28 cellular contexts compared by ENCODE assay signal in genomic region chr3:89803711-89804110, GRCh38.
"Had no signal": no experiment of that assay in that cellular context is flagged by ENCODE, and none has a peak within 500 bp of the region (broad histone marks: within the 10 kb centered on the region; RNA-seq: fewer than 3 reads in every experiment).

No MANE protein-coding gene starts in this region.

- H3K27ac ChIP-seq: stomach, suprapubic skin, testis, thoracic aorta, thyroid gland, tibial artery, tibial nerve, transverse colon, upper lobe of left lung, upper lobe of right lung, uterus, vagina had no signal

- H3K36me3 ChIP-seq: stomach, suprapubic skin, thoracic aorta, thyroid gland, tibial artery, tibial nerve, transverse colon, upper lobe of left lung, upper lobe of right lung, uterus, vagina had no signal

- H3K4me1 Mint-ChIP-seq: stimulated activated effector memory CD8-positive, alpha-beta T cell treated with anti-CD3 and anti-CD28 coated beads, Interleukin-12 subunit alpha, Interleukin-12 subunit beta, amount 100 ng/mL, for 72 hours; stimulated activated memory B cell treated with anti-CD40 and anti-IgM and Interleukin-4, amounts not matched to agents 10 μg/mL and 1 μg/mL and 100 μg/mL, for 72 hours; stimulated activated naive B cell treated with anti-CD40 and anti-IgM and Interleukin-4, amounts not matched to agents 10 μg/mL and 1 μg/mL and 100 μg/mL, for 72 hours; stimulated activated naive CD8-positive, alpha-beta T cell treated with anti-CD3 and anti-CD28 coated beads, Interleukin-15, amount 100 ng/mL, for 72 hours had no signal

- H3K4me3 ChIP-seq: stomach, suprapubic skin, testis, thoracic aorta, thyroid gland, tibial artery, tibial nerve, transverse colon, upper lobe of left lung, upper lobe of right lung, uterus, vagina had no signal

- DNase-seq: stimulated activated CD4-positive, alpha-beta T cell treated with anti-CD3 and anti-CD28 coated beads, Interleukin-2, amount 100 ng/mL, for 48 hours; stimulated activated CD4-positive, alpha-beta T cell treated with anti-CD3 and anti-CD28 coated beads, Interleukin-4, amount 100 ng/mL, for 1 hour; stimulated activated CD4-positive, alpha-beta T cell treated with anti-CD3 and anti-CD28 coated beads, Interleukin-4, amount 100 ng/mL, for 24 hours; stimulated activated CD4-positive, alpha-beta T cell treated with anti-CD3 and anti-CD28 coated beads, Interleukin-4, amount 100 ng/mL, for 4 hours; stimulated activated CD8-positive, alpha-beta memory T cell treated with anti-CD3 and anti-CD28 coated beads, Interleukin-4, amount 100 ng/mL, for 48 hours; stimulated activated naive B cell treated with anti-CD40 and anti-IgM and Interleukin-4, amounts not matched to agents 10 μg/mL and 1 μg/mL and 100 μg/mL, for 72 hours; stimulated activated naive CD4-positive, alpha-beta T cell; stimulated activated naive CD4-positive, alpha-beta T cell treated with Interleukin-2 at 50 U/mL for 16 hours; stimulated activated naive CD8-positive, alpha-beta T cell treated with anti-CD3 and anti-CD28 coated beads, Interleukin-15, amount 100 ng/mL, for 72 hours; stimulated activated naive CD8-positive, alpha-beta T cell treated with anti-CD3 and anti-CD28 coated beads, Interleukin-15, Interleukin-2, amounts not matched to agents 100 U/mL and 50 U/mL, for 24 hours; stomach; substantia nigra; testis; thyroid gland; tibial artery; transverse colon; trophoblast cell; upper lobe of left lung; upper lobe of right lung; uterus had no signal

- H3K27ac Mint-ChIP-seq: stimulated activated effector memory CD8-positive, alpha-beta T cell treated with anti-CD3 and anti-CD28 coated beads, Interleukin-12 subunit alpha, Interleukin-12 subunit beta, amount 100 ng/mL, for 72 hours; stimulated activated memory B cell treated with anti-CD40 and anti-IgM and Interleukin-4, amounts not matched to agents 10 μg/mL and 1 μg/mL and 100 μg/mL, for 72 hours; stimulated activated naive B cell treated with anti-CD40 and anti-IgM and Interleukin-4, amounts not matched to agents 10 μg/mL and 1 μg/mL and 100 μg/mL, for 72 hours; stimulated activated naive CD8-positive, alpha-beta T cell treated with anti-CD3 and anti-CD28 coated beads, Interleukin-15, amount 100 ng/mL, for 72 hours; stimulated activated naive CD8-positive, alpha-beta T cell treated with anti-CD3 and anti-CD28 coated beads, Interleukin-15, Interleukin-2, amounts not matched to agents 100 ng/mL and 50 ng/mL, for 24 hours; type B pancreatic cell had no signal

- ATAC-seq: stimulated activated effector memory CD8-positive, alpha-beta T cell treated with anti-CD3 and anti-CD28 coated beads, Interleukin-12 subunit alpha, Interleukin-12 subunit beta, amount 100 ng/mL, for 72 hours; stimulated activated memory B cell treated with anti-CD40 and anti-IgM and Interleukin-4, amounts not matched to agents 10 μg/mL and 1 μg/mL and 100 μg/mL, for 72 hours; stimulated activated naive B cell treated with anti-CD40 and anti-IgM and Interleukin-4, amounts not matched to agents 10 μg/mL and 1 μg/mL and 100 μg/mL, for 72 hours; stimulated activated naive CD8-positive, alpha-beta T cell treated with anti-CD3 and anti-CD28 coated beads, Interleukin-15, amount 100 ng/mL, for 72 hours; stimulated activated naive CD8-positive, alpha-beta T cell treated with anti-CD3 and anti-CD28 coated beads, Interleukin-15, Interleukin-2, amounts not matched to agents 100 U/mL and 50 U/mL, for 24 hours; upper lobe of right lung had no signal

- H3K27me3 Mint-ChIP-seq: stimulated activated memory B cell treated with anti-CD40 and anti-IgM and Interleukin-4, amounts not matched to agents 10 μg/mL and 1 μg/mL and 100 μg/mL, for 72 hours; stimulated activated naive B cell treated with anti-CD40 and anti-IgM and Interleukin-4, amounts not matched to agents 10 μg/mL and 1 μg/mL and 100 μg/mL, for 72 hours; stimulated activated naive CD8-positive, alpha-beta T cell treated with anti-CD3 and anti-CD28 coated beads, Interleukin-15, amount 100 ng/mL, for 72 hours; stimulated activated naive CD8-positive, alpha-beta T cell treated with anti-CD3 and anti-CD28 coated beads, Interleukin-15, Interleukin-2, amounts not matched to agents 100 ng/mL and 50 ng/mL, for 24 hours; type B pancreatic cell had no signal

- H3K9me3 ChIP-seq: suprapubic skin, testis, thoracic aorta, thyroid gland, tibial artery, tibial nerve, transverse colon, upper lobe of left lung, upper lobe of right lung, uterus, vagina had no signal

- H3K9me3 Mint-ChIP-seq: stimulated activated effector memory CD8-positive, alpha-beta T cell treated with anti-CD3 and anti-CD28 coated beads, Interleukin-12 subunit alpha, Interleukin-12 subunit beta, amount 100 ng/mL, for 72 hours; stimulated activated memory B cell treated with anti-CD40 and anti-IgM and Interleukin-4, amounts not matched to agents 10 μg/mL and 1 μg/mL and 100 μg/mL, for 72 hours; type B pancreatic cell had no signal

- H3K27me3 ChIP-seq: stomach, suprapubic skin, testis, thyroid gland, tibial artery, tibial nerve, transverse colon, upper lobe of left lung, upper lobe of right lung, uterus, vagina had no signal

- H3K4me1 ChIP-seq: stomach, suprapubic skin, testis, thyroid gland, tibial artery, tibial nerve, transverse colon, upper lobe of left lung, upper lobe of right lung, uterus, vagina had no signal

- H3K36me3 Mint-ChIP-seq: stimulated activated effector memory CD8-positive, alpha-beta T cell treated with anti-CD3 and anti-CD28 coated beads, Interleukin-12 subunit alpha, Interleukin-12 subunit beta, amount 100 ng/mL, for 72 hours; stimulated activated memory B cell treated with anti-CD40 and anti-IgM and Interleukin-4, amounts not matched to agents 10 μg/mL and 1 μg/mL and 100 μg/mL, for 72 hours; stimulated activated naive B cell treated with anti-CD40 and anti-IgM and Interleukin-4, amounts not matched to agents 10 μg/mL and 1 μg/mL and 100 μg/mL, for 72 hours; type B pancreatic cell had no signal

- H3K4me3 Mint-ChIP-seq: stimulated activated effector memory CD8-positive, alpha-beta T cell treated with anti-CD3 and anti-CD28 coated beads, Interleukin-12 subunit alpha, Interleukin-12 subunit beta, amount 100 ng/mL, for 72 hours; stimulated activated memory B cell treated with anti-CD40 and anti-IgM and Interleukin-4, amounts not matched to agents 10 μg/mL and 1 μg/mL and 100 μg/mL, for 72 hours; stimulated activated naive B cell treated with anti-CD40 and anti-IgM and Interleukin-4, amounts not matched to agents 10 μg/mL and 1 μg/mL and 100 μg/mL, for 72 hours; stimulated activated naive CD8-positive, alpha-beta T cell treated with anti-CD3 and anti-CD28 coated beads, Interleukin-15, amount 100 ng/mL, for 72 hours; stimulated activated naive CD8-positive, alpha-beta T cell treated with anti-CD3 and anti-CD28 coated beads, Interleukin-15, Interleukin-2, amounts not matched to agents 100 ng/mL and 50 ng/mL, for 24 hours; type B pancreatic cell had no signal
